Comparison of ENCODE assay signal across 21 cellular contexts in the genomic region with DNA sequence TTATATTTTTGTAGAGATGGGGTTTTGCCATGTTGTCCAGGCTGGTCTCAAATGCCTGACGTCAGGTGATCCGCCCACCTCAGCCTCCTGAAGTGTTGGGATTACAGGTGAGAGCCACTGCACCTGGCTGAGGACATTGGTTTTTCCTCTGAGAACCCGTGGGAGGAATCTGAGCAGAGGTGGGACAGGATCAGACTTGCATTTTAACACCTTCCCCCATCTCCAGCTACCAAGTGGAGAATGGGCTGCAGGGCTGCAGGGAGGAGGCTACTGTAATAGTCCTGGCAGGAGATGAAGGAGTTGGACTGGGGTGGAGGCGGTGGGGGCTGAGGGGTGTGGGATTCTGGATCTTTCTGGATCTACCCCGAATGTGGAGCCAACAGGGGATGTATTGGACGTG. TPM values are rescaled to one million over a fixed set of nuclear protein-coding genes. Genes with fewer than 3 reads are reported as not detected.
"Had no signal": no experiment of that assay in that cellular context is flagged by ENCODE, and none has a peak within 500 bp of the region (broad histone marks: within the 10 kb centered on the region; RNA-seq: fewer than 3 reads in every experiment).

No MANE protein-coding gene starts in this region.

- H3K4me3 ChIP-seq: dorsolateral prefrontal cortex, right atrium auricular region, tibial artery, uterus had no signal

- H3K27ac Mint-ChIP-seq: activated B cell treated with CpG ODN at 0.5 μM for 24 hours; activated naive CD8-positive, alpha-beta T cell; nephron; progenitor cell of endocrine pancreas; stimulated activated naive B cell treated with anti-CD40 and anti-IgM and Interleukin-4, amounts not matched to agents 10 μg/mL and 1 μg/mL and 100 μg/mL, for 72 hours had no signal

- H3K4me1 ChIP-seq: right atrium auricular region, uterus had no signal

- ATAC-seq: left ventricle myocardium superior; SK-N-SH treated with all-trans-retinoic acid at 6 μM for 48 hours; stimulated activated naive B cell treated with anti-CD40 and anti-IgM and Interleukin-4, amounts not matched to agents 10 μg/mL and 1 μg/mL and 100 μg/mL, for 72 hours had no signal

- H3K4me3 Mint-ChIP-seq: activated B cell treated with CpG ODN at 0.5 μM for 24 hours; activated naive CD8-positive, alpha-beta T cell; endodermal cell; nephron; stimulated activated naive B cell treated with anti-CD40 and anti-IgM and Interleukin-4, amounts not matched to agents 10 μg/mL and 1 μg/mL and 100 μg/mL, for 72 hours had no signal

- H3K27me3 Mint-ChIP-seq: activated B cell treated with CpG ODN at 0.5 μM for 24 hours; activated naive CD8-positive, alpha-beta T cell; progenitor cell of endocrine pancreas; stimulated activated naive B cell treated with anti-CD40 and anti-IgM and Interleukin-4, amounts not matched to agents 10 μg/mL and 1 μg/mL and 100 μg/mL, for 72 hours had no signal

- H3K27ac ChIP-seq: dorsolateral prefrontal cortex, right atrium auricular region, tibial artery, uterus had no signal

- H3K36me3 ChIP-seq: right atrium auricular region, tibial artery, uterus had no signal

- H3K9me3 Mint-ChIP-seq: activated B cell treated with CpG ODN at 0.5 μM for 24 hours, endodermal cell, nephron had no signal

- DNase-seq: activated B cell treated with CpG ODN at 0.5 μM for 24 hours; activated CD4-positive, alpha-beta T cell treated with anti-CD3 and anti-CD28 coated beads for 48 hours; activated effector memory CD4-positive, alpha-beta T cell treated with anti-CD3 and anti-CD28 coated beads, Interleukin-2, amount 50 U/mL, for 16 hours; activated T-cell treated with anti-CD3 and anti-CD28 coated beads, Interleukin-2, amount 50 U/mL, for 1 hour; dorsolateral prefrontal cortex; endodermal cell; hypothalamus; kidney glomerular epithelial cell; left ventricle myocardium superior; mesenchymal stem cell; occipital lobe; stimulated activated CD4-positive, alpha-beta T cell treated with anti-CD3 and anti-CD28 coated beads, Interleukin-2, amount 100 ng/mL, for 48 hours; stimulated activated naive B cell treated with anti-CD40 and anti-IgM and Interleukin-4, amounts not matched to agents 10 μg/mL and 1 μg/mL and 100 μg/mL, for 72 hours; tibial artery; uterus had no signal

- H3K9me3 ChIP-seq: right atrium auricular region, tibial artery, uterus had no signal

- H3K4me1 Mint-ChIP-seq: nephron had no signal

- H3K27me3 ChIP-seq: dorsolateral prefrontal cortex, right atrium auricular region, tibial artery, uterus had no signal

RNA-seq across cellular contexts. Expression of gene ANGPT4, which starts 58.1 kb away (rescaled TPM):
- total RNA-seq: activated B cell treated with CpG ODN at 0.5 μM for 24 hours; occipital lobe; progenitor cell of endocrine pancreas; T-helper 1 cell treated with Interleukin-12 subunit alpha and Interleukin-12 subunit beta and Interleukin-4 antibody, amounts not matched to agents 30 ng/mL and 1 ng/mL, for 36 hours had no signal
